11 cellular contexts compared by ENCODE assay signal in genomic region chr22:21898354-21898896, GRCh38.
"Had no signal": no experiment of that assay in that cellular context is flagged by ENCODE, and none has a peak within 500 bp of the region (broad histone marks: within the 10 kb centered on the region; RNA-seq: fewer than 3 reads in every experiment).

No MANE protein-coding gene starts in this region.

- H3K9ac ChIP-seq: GM23248 had no signal

- H3K4me1 ChIP-seq: HAP-1 had no signal

- H2AFZ ChIP-seq: GM23248, GM23338 had no signal

- H3K36me3 ChIP-seq: HAP-1 had no signal

- H3K4me3 ChIP-seq: GM23248, GM23338, HAP-1 had no signal

- DNase-seq: GM23248, GOT3, H7, H9, HCEC 1CT, HFFc6 had no signal

- H3K27ac ChIP-seq: GM23248 had no signal

- ATAC-seq: GM23338, HCT116 had no signal

- FAIRE-seq: H1, H54 had no signal

- H3K9me3 ChIP-seq: HAP-1 had no signal

- H3K4me2 ChIP-seq: GM23338 had no signal
